ENCODE assay signal across 8 cellular contexts in genomic region chr9:26946753-26947727, GRCh38. TPM values are rescaled to one million over a fixed set of nuclear protein-coding genes. Genes with fewer than 3 reads are reported as not detected.
DNase-seq lines count a peak whose midpoint lies in the region; ATAC-seq and TF ChIP-seq lines count a peak whose summit lies in the region.

Gene PLAA, minus strand, starts transcription at chr9:26947242. Its CDS starts 197 bp downstream, at chr9:26947045.

- POLR2A ChIA-PET in activated CD4-positive, alpha-beta T cell treated with anti-CD3 and anti-CD28 coated beads for 36 hours (lab: Charles Lee), result interaction anchor here (0.6 to 1.4 kb wide), 3 partner anchors 9 to 55 kb away, joined by 3 to 11 read pairs (median 10); partner anchors contain the start of genes CAAP1 and IFT74

- peaks cover 3% of the 10 kb centered on the region for H3K27me3 Mint-ChIP-seq in activated CD4-positive, alpha-beta T cell treated with anti-CD3 and anti-CD28 coated beads for 36 hours

- H3K4me1 Mint-ChIP-seq in activated CD4-positive, alpha-beta T cell treated with anti-CD3 and anti-CD28 coated beads for 36 hours, result peaks cover 48% of the 10 kb centered on the region

- ATAC-seq in HG03196 (IDR thresholded peaks at IDR 0.05; ENCODE audit: unreplicated experiment), result peak; percentile 98
- ATAC-seq in activated CD4-positive, alpha-beta T cell treated with anti-CD3 and anti-CD28 coated beads for 36 hours, result peak; percentile 96

- peaks cover 25% of the 10 kb centered on the region for H3K36me3 Mint-ChIP-seq in activated CD4-positive, alpha-beta T cell treated with anti-CD3 and anti-CD28 coated beads for 36 hours (ENCODE audit: low read depth)

- TF ChIP-seq CTCF in AG09309 (IDR thresholded peaks at IDR 0.05; ENCODE audit: control insufficient read depth, insufficient read depth, low read depth, low read length, missing control alignments) (no peak), choroid plexus epithelial cell (conservative IDR thresholded peaks at IDR 0.05; ENCODE audit: low read depth, low read length) (no peak)

- intact Hi-C loops in activated CD4-positive, alpha-beta T cell treated with anti-CD3 and anti-CD28 coated beads for 36 hours (cut with DNase I, micrococcal nuclease), result loop anchor here (1.0 kb wide), 3 partner anchors 9 to 626 kb away; partner anchors contain the start of genes CAAP1 (in 2 of the 2), C9orf72 (in 1 of the 2) and IFT74 (in 1 of the 2)

- TF ChIP-seq POLR2A in GM18951 (IDR thresholded peaks at IDR 0.05; ENCODE audit: extremely low read depth, insufficient read depth, insufficient read length), result peak; percentile 74

- DNase-seq in AG09309 (ENCODE audit: low read depth) (peak; percentile 59), NCI-H345 (lab: John Stamatoyannopoulos, UW) (peak; percentile 95), choroid plexus epithelial cell (ENCODE audit: low read depth) (peak; percentile 92), kidney tubule cell (ENCODE audit: low spot score) (peak; percentile 94)
- peak; percentile 93 for DNase-seq in activated CD4-positive, alpha-beta T cell treated with anti-CD3 and anti-CD28 coated beads for 36 hours
- peak; percentile 65 to 77 (median 76) for DNase-seq in stimulated activated CD4-positive, alpha-beta T cell treated with anti-CD3 and anti-CD28 coated beads, Interleukin-1b, Interleukin-23, amount 100 ng/mL, for 24 hours (ENCODE audit: low read depth in 4 of 4, low spot score in 1 of 4)

- peak within 1 kb of the TSS; percentile 99 for H3K4me3 ChIP-seq in AG09309 (ENCODE audit: control insufficient read depth, low read depth, low read length)
- H3K4me3 ChIP-seq in choroid plexus epithelial cell (ENCODE audit: low read depth, low read length), result peak within 1 kb of the TSS; percentile 99

- in situ Hi-C loops in GM18951 (cut with MboI; ENCODE audit: low sequenced_read_pairs, unreplicated experiment), result no loop called here

- peak within 1 kb of the TSS; percentile 99 for H3K27ac Mint-ChIP-seq in activated CD4-positive, alpha-beta T cell treated with anti-CD3 and anti-CD28 coated beads for 36 hours

- peak within 1 kb of the TSS; percentile 88 for H3K4me3 Mint-ChIP-seq in activated CD4-positive, alpha-beta T cell treated with anti-CD3 and anti-CD28 coated beads for 36 hours

- CTCF ChIA-PET in activated CD4-positive, alpha-beta T cell treated with anti-CD3 and anti-CD28 coated beads for 36 hours (lab: Charles Lee), result interaction anchor here (0.5 kb wide), 1 partner anchor 328 kb away, joined by 3 read pairs; no protein-coding TSS in a partner anchor

- no peaks in the 10 kb centered on the region for H3K9me3 Mint-ChIP-seq in activated CD4-positive, alpha-beta T cell treated with anti-CD3 and anti-CD28 coated beads for 36 hours (ENCODE audit: low read depth)

RNA-seq across cellular contexts. Expression of gene PLAA, which starts in this region (rescaled TPM):
- total RNA-seq in activated CD4-positive, alpha-beta T cell treated with anti-CD3 and anti-CD28 coated beads for 36 hours, result 10 to 100 TPM; 30.9 to 36.5 TPM

Comparison
In these comparisons a context has a peak if more than half of its experiments do, and no peak if none do; other contexts are left out.
1. Peak in every context shown above with its lines: DNase-seq, ATAC-seq and H3K4me3 ChIP-seq.